ENCODE assay signal across 2 cellular contexts in genomic region chr16:87586201-87586782, GRCh38.
A peak's percentile ranks its signal among the peaks of the same experiment; 100 is the strongest.
TF ChIP-seq lines count a peak whose summit lies in the region.

No MANE protein-coding gene starts in this region.

TF ChIP-seq in IMR-90, 13 proteins besides CTCF, POLR2A, EP300 and RAD21:
- no peak for TF ChIP-seq CEBPB (IDR thresholded peaks at IDR 0.05; ENCODE audit: low read depth, low read length)
- TF ChIP-seq, protein P1, sequence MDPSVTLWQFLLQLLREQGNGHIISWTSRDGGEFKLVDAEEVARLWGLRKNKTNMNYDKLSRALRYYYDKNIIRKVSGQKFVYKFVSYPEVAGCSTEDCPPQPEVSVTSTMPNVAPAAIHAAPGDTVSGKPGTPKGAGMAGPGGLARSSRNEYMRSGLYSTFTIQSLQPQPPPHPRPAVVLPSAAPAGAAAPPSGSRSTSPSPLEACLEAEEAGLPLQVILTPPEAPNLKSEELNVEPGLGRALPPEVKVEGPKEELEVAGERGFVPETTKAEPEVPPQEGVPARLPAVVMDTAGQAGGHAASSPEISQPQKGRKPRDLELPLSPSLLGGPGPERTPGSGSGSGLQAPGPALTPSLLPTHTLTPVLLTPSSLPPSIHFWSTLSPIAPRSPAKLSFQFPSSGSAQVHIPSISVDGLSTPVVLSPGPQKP (IDR thresholded peaks at IDR 0.05; ENCODE audit: borderline replicate concordance, low read depth, low read length) = no peak
- TF ChIP-seq FOS (IDR thresholded peaks at IDR 0.05; ENCODE audit: low read depth, low read length) = no peak
- no peak for TF ChIP-seq CHD1 (IDR thresholded peaks at IDR 0.05; ENCODE audit: low read depth, low read length)
- TF ChIP-seq NFE2L2 (IDR thresholded peaks at IDR 0.05; ENCODE audit: low read depth, low read length) = no peak
- TF ChIP-seq BHLHE40 (IDR thresholded peaks at IDR 0.05; ENCODE audit: low read depth, low read length) = no peak
- TF ChIP-seq MAFK (IDR thresholded peaks at IDR 0.05; ENCODE audit: low read depth, low read length) = no peak
- no peak for TF ChIP-seq RCOR1 (IDR thresholded peaks at IDR 0.05; ENCODE audit: insufficient replicate concordance, low read length)
- no peak for TF ChIP-seq RFX5 (IDR thresholded peaks at IDR 0.05; ENCODE audit: low read depth, low read length)
- TF ChIP-seq, protein P2, sequence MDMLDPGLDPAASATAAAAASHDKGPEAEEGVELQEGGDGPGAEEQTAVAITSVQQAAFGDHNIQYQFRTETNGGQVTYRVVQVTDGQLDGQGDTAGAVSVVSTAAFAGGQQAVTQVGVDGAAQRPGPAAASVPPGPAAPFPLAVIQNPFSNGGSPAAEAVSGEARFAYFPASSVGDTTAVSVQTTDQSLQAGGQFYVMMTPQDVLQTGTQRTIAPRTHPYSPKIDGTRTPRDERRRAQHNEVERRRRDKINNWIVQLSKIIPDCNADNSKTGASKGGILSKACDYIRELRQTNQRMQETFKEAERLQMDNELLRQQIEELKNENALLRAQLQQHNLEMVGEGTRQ (IDR thresholded peaks at IDR 0.05; ENCODE audit: low read depth, low read length) = no peak
- no peak for TF ChIP-seq SMC3 (IDR thresholded peaks at IDR 0.05; ENCODE audit: low read depth, low read length)
- no peak for TF ChIP-seq MAZ (IDR thresholded peaks at IDR 0.05; ENCODE audit: borderline replicate concordance, low read depth, low read length)
- TF ChIP-seq MXI1 (IDR thresholded peaks at IDR 0.05; ENCODE audit: borderline replicate concordance, low read depth, low read length) = no peak

TF ChIP-seq in WTC11, 78 proteins besides CTCF, POLR2A, EP300 and RAD21:
- TF ChIP-seq GABPB1 (CRISPR knock-in tag; IDR thresholded peaks at IDR 0.05) (0 out of 2 replicates have a peak, but pooled peaks have one; percentile 17), SMAD3 (CRISPR knock-in tag; IDR thresholded peaks at IDR 0.05; ENCODE audit: borderline replicate concordance) (no peak)
TF ChIP-seq in WTC11: peak in this region for 1.
